Comparison of ENCODE assay signal across 15 cellular contexts in genomic region chr17:50110591-50111349, GRCh38. TPM values are rescaled to one million over a fixed set of nuclear protein-coding genes. Genes with fewer than 3 reads are reported as not detected.
A peak's percentile ranks its signal among the peaks of the same experiment; 100 is the strongest.
DNase-seq lines count a peak whose midpoint lies in the region; ATAC-seq and TF ChIP-seq lines count a peak whose summit lies in the region.
"Had no signal": no experiment of that assay in that cellular context is flagged by ENCODE, and none has a peak within 500 bp of the region (broad histone marks: within the 10 kb centered on the region; RNA-seq: fewer than 3 reads in every experiment).

No MANE protein-coding gene starts in this region.

- H3K4me2 ChIP-seq in parathyroid adenoma (ENCODE audit: low read length): no peak overlapping the region

- H3K27ac ChIP-seq in parathyroid adenoma: peak overlapping the region; percentile 59

- CTCF ChIA-PET in activated naive CD4-positive, alpha-beta T cell treated with anti-CD3 and anti-CD28 coated beads, Interleukin-2, amount 10 ng/mL, durations not matched to agents 7 days and 5 days (lab: Charles Lee): interaction anchor here (0.9 to 1.0 kb wide), 2 partner anchors 50 to 87 kb away, joined by 3 read pairs; no protein-coding TSS in a partner anchor

- no peaks in the 10 kb centered on the region for H3K27me3 ChIP-seq in parathyroid adenoma (ENCODE audit: control insufficient read depth, insufficient read depth, low read length)

- H3K27me3 Mint-ChIP-seq in activated naive CD4-positive, alpha-beta T cell treated with anti-CD3 and anti-CD28 coated beads, Interleukin-2, amount 10 ng/mL, durations not matched to agents 7 days and 5 days: peaks cover 28% of the 10 kb centered on the region

- ATAC-seq in left ventricle myocardium superior (peak; percentile 65), HG02852 (IDR thresholded peaks at IDR 0.05; ENCODE audit: unreplicated experiment) (no peak)
- ATAC-seq: stimulated activated naive B cell treated with anti-CD40 and anti-IgM and Interleukin-4, amounts not matched to agents 10 μg/mL and 1 μg/mL and 100 μg/mL, for 72 hours had no signal

- TF ChIP-seq CTCF in parathyroid adenoma (IDR thresholded peaks at IDR 0.05): no peak
- TF ChIP-seq CTCF in GM13977 (IDR thresholded peaks at IDR 0.05; ENCODE audit: extremely low read depth, insufficient read depth, missing control alignments): no peak

- H3K9me3 Mint-ChIP-seq in activated naive CD4-positive, alpha-beta T cell treated with anti-CD3 and anti-CD28 coated beads, Interleukin-2, amount 10 ng/mL, durations not matched to agents 7 days and 5 days: no peaks in the 10 kb centered on the region
- H3K9me3 Mint-ChIP-seq: activated naive CD8-positive, alpha-beta T cell treated with anti-CD3 and anti-CD28 coated beads for 36 hours; dendritic cell treated with granulocyte-macrophage colony-stimulating factor and Interleukin-4, amounts not matched to agents 40 ng/mL and 50 ng/mL, for 4 days; stimulated activated naive B cell treated with anti-CD40 and anti-IgM and Interleukin-4, amounts not matched to agents 10 μg/mL and 1 μg/mL and 100 μg/mL, for 72 hours had no signal

- no peak overlapping the region for H3K4me3 Mint-ChIP-seq in activated naive CD4-positive, alpha-beta T cell treated with anti-CD3 and anti-CD28 coated beads, Interleukin-2, amount 10 ng/mL, durations not matched to agents 7 days and 5 days
- H3K4me3 Mint-ChIP-seq: activated naive CD8-positive, alpha-beta T cell treated with anti-CD3 and anti-CD28 coated beads for 36 hours; dendritic cell treated with granulocyte-macrophage colony-stimulating factor and Interleukin-4, amounts not matched to agents 40 ng/mL and 50 ng/mL, for 4 days; stimulated activated naive B cell treated with anti-CD40 and anti-IgM and Interleukin-4, amounts not matched to agents 10 μg/mL and 1 μg/mL and 100 μg/mL, for 72 hours had no signal

- DNase-seq in activated naive CD4-positive, alpha-beta T cell treated with anti-CD3 and anti-CD28 coated beads, Interleukin-2, amount 10 ng/mL, durations not matched to agents 7 days and 5 days: no peak
- no peak for DNase-seq in activated naive CD4-positive, alpha-beta T cell (lab: John Stamatoyannopoulos, UW)
- DNase-seq in left ventricle myocardium superior: peak; percentile 85
- no peak for DNase-seq in NCI-H526 (lab: John Stamatoyannopoulos, UW)
- DNase-seq in globus pallidus (ENCODE audit: low spot score): no peak
- DNase-seq in GM13977 (ENCODE audit: low spot score): no peak
- DNase-seq: activated naive CD8-positive, alpha-beta T cell treated with anti-CD3 and anti-CD28 coated beads for 36 hours; COR-L47; foreskin fibroblast; MM.1S; stimulated activated naive B cell treated with anti-CD40 and anti-IgM and Interleukin-4, amounts not matched to agents 10 μg/mL and 1 μg/mL and 100 μg/mL, for 72 hours had no signal

- H3K4me1 ChIP-seq in parathyroid adenoma: peaks cover 20% of the 10 kb centered on the region

- no peaks in the 10 kb centered on the region for H3K9me3 ChIP-seq in parathyroid adenoma (ENCODE audit: control insufficient read depth, low read length)

- H3K36me3 ChIP-seq in parathyroid adenoma (ENCODE audit: control insufficient read depth, insufficient read depth, low read length): no peaks in the 10 kb centered on the region

- in situ Hi-C loops in GM13977 (cut with MboI; ENCODE audit: low pct_unique_long_range_greater_than_20kb, low sequenced_read_pairs, unreplicated experiment): no loop called here

- H2AFZ ChIP-seq in parathyroid adenoma: no peak overlapping the region

- no peak overlapping the region for H3K4me3 ChIP-seq in parathyroid adenoma (ENCODE audit: low read depth, low read length)

- peak overlapping the region; percentile 24 for H3K27ac Mint-ChIP-seq in activated naive CD4-positive, alpha-beta T cell treated with anti-CD3 and anti-CD28 coated beads, Interleukin-2, amount 10 ng/mL, durations not matched to agents 7 days and 5 days
- H3K27ac Mint-ChIP-seq: activated naive CD8-positive, alpha-beta T cell treated with anti-CD3 and anti-CD28 coated beads for 36 hours; dendritic cell treated with granulocyte-macrophage colony-stimulating factor and Interleukin-4, amounts not matched to agents 40 ng/mL and 50 ng/mL, for 4 days; stimulated activated naive B cell treated with anti-CD40 and anti-IgM and Interleukin-4, amounts not matched to agents 10 μg/mL and 1 μg/mL and 100 μg/mL, for 72 hours had no signal

- no peak overlapping the region for H3K9ac ChIP-seq in parathyroid adenoma

- H3K79me2 ChIP-seq in parathyroid adenoma: no peaks in the 10 kb centered on the region

- peaks cover 2% of the 10 kb centered on the region for H3K36me3 Mint-ChIP-seq in activated naive CD4-positive, alpha-beta T cell treated with anti-CD3 and anti-CD28 coated beads, Interleukin-2, amount 10 ng/mL, durations not matched to agents 7 days and 5 days
- H3K36me3 Mint-ChIP-seq: activated naive CD8-positive, alpha-beta T cell treated with anti-CD3 and anti-CD28 coated beads for 36 hours had no signal

- H3K4me1 Mint-ChIP-seq in activated naive CD4-positive, alpha-beta T cell treated with anti-CD3 and anti-CD28 coated beads, Interleukin-2, amount 10 ng/mL, durations not matched to agents 7 days and 5 days: peaks cover 3% of the 10 kb centered on the region

- intact Hi-C loops in left ventricle myocardium superior (cut with micrococcal nuclease): no loop called here

RNA-seq across cellular contexts. Expression of gene PDK2, which starts 15.6 kb away (rescaled TPM):
- 277 TPM for total RNA-seq in left ventricle myocardium superior

RNA-seq across cellular contexts. Expression of gene SAMD14, which starts 19.2 kb away (rescaled TPM):
- 1.2 TPM for total RNA-seq in left ventricle myocardium superior

RNA-seq across cellular contexts. Expression of gene PPP1R9B, which starts 39.7 kb away (rescaled TPM):
- total RNA-seq in left ventricle myocardium superior: 37.6 TPM

RNA-seq across cellular contexts. Expression of gene ITGA3, which starts 54.9 kb away (rescaled TPM):
- 16.5 TPM for total RNA-seq in left ventricle myocardium superior

RNA-seq across cellular contexts. Expression of gene SGCA, which starts 55.0 kb away (rescaled TPM):
- 155 TPM for total RNA-seq in left ventricle myocardium superior
- total RNA-seq: kidney epithelial cell had no signal
